In the genomic region with DNA sequence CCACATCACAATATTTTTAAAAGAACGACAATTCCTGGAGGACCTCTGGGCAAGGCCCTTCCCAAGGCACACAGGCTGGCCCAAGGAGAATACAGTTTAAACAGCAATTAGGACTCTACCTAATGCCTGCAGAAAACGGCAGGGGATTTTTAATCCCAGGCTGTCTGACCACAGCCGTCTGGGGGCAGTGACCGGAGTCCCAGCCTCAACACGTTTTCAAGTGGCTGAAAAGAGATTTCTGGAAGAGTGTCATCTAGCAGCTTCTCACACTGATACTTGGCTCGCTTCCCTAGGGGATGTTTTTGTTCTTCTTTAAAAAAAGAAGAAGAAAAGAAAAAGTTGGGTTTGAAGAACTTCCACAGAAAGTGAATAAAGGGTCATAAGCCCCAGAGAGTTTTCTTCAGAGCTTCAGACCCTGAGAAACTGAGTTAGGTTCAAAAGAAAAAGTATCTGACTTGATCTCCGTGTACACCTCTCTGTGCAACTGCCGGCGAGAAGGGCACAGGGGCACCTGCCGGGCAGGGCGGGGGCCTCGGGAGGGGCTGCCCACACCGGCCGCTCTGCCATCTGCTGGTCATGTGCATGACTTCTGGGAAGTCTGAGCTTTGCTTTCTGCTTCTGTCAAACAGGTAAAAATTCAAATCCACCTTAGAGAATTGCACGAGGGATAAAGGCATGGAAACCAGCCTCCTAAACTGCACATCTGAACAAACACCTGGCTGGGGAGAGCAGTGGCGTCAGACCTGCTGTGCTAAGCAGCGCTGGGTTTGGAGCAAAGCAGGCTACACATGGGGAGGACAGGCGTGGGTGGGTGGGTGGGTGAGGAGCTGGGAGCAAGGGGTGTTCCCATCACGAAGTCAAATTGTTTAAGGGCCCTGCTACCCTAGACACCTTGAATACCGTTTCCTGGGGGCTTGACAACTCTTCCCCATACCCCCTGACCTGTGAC, we compare ENCODE assay signal across 9 cellular contexts. TPM values are rescaled to one million over a fixed set of nuclear protein-coding genes. Genes with fewer than 3 reads are reported as not detected.
DNase-seq lines count a peak whose midpoint lies in the region; ATAC-seq, FAIRE-seq and TF ChIP-seq lines count a peak whose summit lies in the region.
"Had no signal": no experiment of that assay in that cellular context is flagged by ENCODE, and none has a peak within 500 bp of the region (broad histone marks: within the 10 kb centered on the region; RNA-seq: fewer than 3 reads in every experiment).

No MANE protein-coding gene starts in this region.

- peaks cover 9% of the 10 kb centered on the region for H3K4me1 Mint-ChIP-seq in activated naive CD8-positive, alpha-beta T cell treated with anti-CD3 and anti-CD28 coated beads for 36 hours

- FAIRE-seq in kidney (lab: Jason Lieb, UNC): no peak

- H3K9me3 Mint-ChIP-seq in activated naive CD8-positive, alpha-beta T cell treated with anti-CD3 and anti-CD28 coated beads for 36 hours: no peaks in the 10 kb centered on the region

- H3K4me1 ChIP-seq in kidney (ENCODE audit: control insufficient read depth in 1 of 2, insufficient read depth in 1 of 2, low read depth in 1 of 2, low read length in 2 of 2): peaks cover 34 to 36% of the 10 kb centered on the region in 2 donors
- peaks cover 89 to 100% (median 94%) of the 10 kb centered on the region in 4 donors for H3K4me1 ChIP-seq in stomach

- H3K27ac Mint-ChIP-seq in activated naive CD8-positive, alpha-beta T cell treated with anti-CD3 and anti-CD28 coated beads for 36 hours: no peak overlapping the region

- no peak for TF ChIP-seq POLR2A in stomach (IDR thresholded peaks at IDR 0.05)

- TF ChIP-seq CTCF in GM12873 (IDR thresholded peaks at IDR 0.05; ENCODE audit: insufficient read depth, low read depth, low read length, missing control alignments) (peak; percentile 45), kidney (IDR thresholded peaks at IDR 0.05; ENCODE audit: borderline replicate concordance, extremely low read depth, insufficient read depth) (peak; percentile 38), stomach (IDR thresholded peaks at IDR 0.05) (peak in 4 of 7 experiments; percentile 24 to 39 (median 32))

- no peaks in the 10 kb centered on the region for H3K27me3 Mint-ChIP-seq in activated naive CD8-positive, alpha-beta T cell treated with anti-CD3 and anti-CD28 coated beads for 36 hours

- WGBS in stomach, 5 donors: 32 to 41% (median 37%) methylated on average over 20 of the region's 20 CpGs

- peak overlapping the region in 1 of 2 donors; percentile 4 for H3K9ac ChIP-seq in kidney (ENCODE audit: low read length in 2 of 2)

- H3K4me3 Mint-ChIP-seq in activated naive CD8-positive, alpha-beta T cell treated with anti-CD3 and anti-CD28 coated beads for 36 hours: no peak overlapping the region

- no peaks in the 10 kb centered on the region for H3K27me3 ChIP-seq in stomach

- H3K4me3 ChIP-seq in kidney (ENCODE audit: low read length in 2 of 2) (no peak overlapping the region), stomach (no peak overlapping the region)

- H3K36me3 ChIP-seq in kidney (ENCODE audit: control insufficient read depth in 1 of 2, insufficient read depth in 2 of 2, low read length in 2 of 2): no peaks in the 10 kb centered on the region
- peaks cover 0 to 18% (median 6%) of the 10 kb centered on the region in 4 donors for H3K36me3 ChIP-seq in stomach

- DNase-seq in NCI-H146 (lab: John Stamatoyannopoulos, UW) (peak; percentile 60), kidney (no peak), stomach (peak; percentile 76), AG08395 (ENCODE audit: low spot score) (no peak)
- DNase-seq in activated naive CD8-positive, alpha-beta T cell treated with anti-CD3 and anti-CD28 coated beads for 36 hours: peak; percentile 36

- H3K27ac ChIP-seq in kidney (ENCODE audit: low read depth in 2 of 2, low read length in 2 of 2) (no peak overlapping the region), stomach (peak overlapping the region; percentile 1 to 74 (median 59))

- intact Hi-C loops in kidney (cut with DNase I) (no loop called here), stomach (cut with DNase I; ENCODE audit: low total_unique reads) (no loop called here)

- H3K36me3 Mint-ChIP-seq in activated naive CD8-positive, alpha-beta T cell treated with anti-CD3 and anti-CD28 coated beads for 36 hours: no peaks in the 10 kb centered on the region

- no peak for TF ChIP-seq EP300 in stomach (IDR thresholded peaks at IDR 0.05)

- no peaks in the 10 kb centered on the region for H3K9me3 ChIP-seq in kidney (ENCODE audit: control insufficient read depth in 1 of 2, low read length in 2 of 2)
- no peaks in the 10 kb centered on the region for H3K9me3 ChIP-seq in stomach

- ATAC-seq in HG03135 (IDR thresholded peaks at IDR 0.05; ENCODE audit: unreplicated experiment) (no peak), HG03571 (IDR thresholded peaks at IDR 0.05; ENCODE audit: unreplicated experiment) (no peak)

RNA-seq across cellular contexts. Expression of gene RRBP1, which starts 33.0 kb away (rescaled TPM):
- 10 to 100 TPM; 24.0 to 26.5 TPM for total RNA-seq in activated naive CD8-positive, alpha-beta T cell treated with anti-CD3 and anti-CD28 coated beads for 36 hours
- total RNA-seq in kidney (231 TPM), stomach (100 to 1,000 TPM; 125 to 456 (median 251) TPM)
- polyA plus RNA-seq in kidney (ENCODE audit: insufficient read depth, low read depth, low replicate concordance) (83.4 TPM), stomach (10 to 100 TPM; 34.4 to 79.6 (median 74.6) TPM)

RNA-seq across cellular contexts. Expression of gene BANF2, which starts 50.7 kb away (rescaled TPM):
- not detected for total RNA-seq in activated naive CD8-positive, alpha-beta T cell treated with anti-CD3 and anti-CD28 coated beads for 36 hours
- total RNA-seq in kidney (not detected), stomach (not detected)
- polyA plus RNA-seq in kidney (ENCODE audit: insufficient read depth, low read depth, low replicate concordance) (not detected), stomach (not detected)
- total RNA-seq: subcutaneous adipose tissue had no signal

Comparison
In these comparisons a context has a peak if more than half of its experiments do, and no peak if none do; other contexts are left out.
1. DNase-seq: peak in NCI-H146 (single experiment), activated naive CD8-positive, alpha-beta T cell treated with anti-CD3 and anti-CD28 coated beads for 36 hours (single experiment) and stomach (single experiment); none in kidney (single experiment) and AG08395 (single experiment).
2. H3K27ac ChIP-seq: peak in stomach (5 of 5); none in kidney (0 of 2).
3. Peak in every context shown above with its lines, with median percentiles within 50 percentile points of each other: CTCF ChIP-seq.